17 cellular contexts compared by ENCODE assay signal in genomic region chr15:93223803-93224202, GRCh38.
"Had no signal": no experiment of that assay in that cellular context is flagged by ENCODE, and none has a peak within 500 bp of the region (broad histone marks: within the 10 kb centered on the region; RNA-seq: fewer than 3 reads in every experiment).

No MANE protein-coding gene starts in this region.

- H3K4me3 ChIP-seq: body of pancreas, colonic mucosa, lung, psoas muscle, right lobe of liver, thoracic aorta had no signal

- ATAC-seq: activated CD4-positive, CD25-positive, alpha-beta regulatory T cell treated with anti-CD3 and anti-CD28 coated beads, Interleukin-2, amount 50 U/mL, for 24 hours; body of pancreas; left colon; psoas muscle; right lobe of liver had no signal

- H3K27ac ChIP-seq: body of pancreas, colonic mucosa, psoas muscle, right lobe of liver, thoracic aorta had no signal

- H3K27ac Mint-ChIP-seq: activated naive CD8-positive, alpha-beta T cell; activated T-cell treated with anti-CD3 and anti-CD28 coated beads, Interleukin-2, amount 50 U/mL, for 24 hours; mesothelial cell of epicardium had no signal

- H3K36me3 Mint-ChIP-seq: activated naive CD8-positive, alpha-beta T cell; mesothelial cell of epicardium had no signal

- FAIRE-seq: endometrium, islet of Langerhans had no signal

- H3K9me3 Mint-ChIP-seq: activated T-cell treated with anti-CD3 and anti-CD28 coated beads, Interleukin-2, amount 50 U/mL, for 24 hours had no signal

- H3K4me3 Mint-ChIP-seq: activated naive CD8-positive, alpha-beta T cell; activated T-cell treated with anti-CD3 and anti-CD28 coated beads, Interleukin-2, amount 50 U/mL, for 24 hours; mesothelial cell of epicardium had no signal

- H3K4me1 ChIP-seq: body of pancreas, colonic mucosa, psoas muscle, right lobe of liver had no signal

- H3K9me3 ChIP-seq: body of pancreas, colonic mucosa, psoas muscle, right lobe of liver, thoracic aorta had no signal

- H3K36me3 ChIP-seq: colonic mucosa, right lobe of liver, thoracic aorta had no signal

- H3K27me3 ChIP-seq: body of pancreas, colonic mucosa had no signal

- DNase-seq: activated CD4-positive, alpha-beta T cell treated with anti-CD3 and anti-CD28 coated beads, Interleukin-2, amount 50 U/mL, for 4 hours; activated gamma-delta T cell treated with Interleukin-2 at 50 U/mL for 16 hours; activated T-cell treated with anti-CD3 and anti-CD28 coated beads, Interleukin-2, amount 50 U/mL, for 24 hours; amygdala; body of pancreas; caudate nucleus; colonic mucosa; left colon; psoas muscle; right lobe of liver had no signal
